ENCODE assay signal across 1 cellular context in the genomic region with DNA sequence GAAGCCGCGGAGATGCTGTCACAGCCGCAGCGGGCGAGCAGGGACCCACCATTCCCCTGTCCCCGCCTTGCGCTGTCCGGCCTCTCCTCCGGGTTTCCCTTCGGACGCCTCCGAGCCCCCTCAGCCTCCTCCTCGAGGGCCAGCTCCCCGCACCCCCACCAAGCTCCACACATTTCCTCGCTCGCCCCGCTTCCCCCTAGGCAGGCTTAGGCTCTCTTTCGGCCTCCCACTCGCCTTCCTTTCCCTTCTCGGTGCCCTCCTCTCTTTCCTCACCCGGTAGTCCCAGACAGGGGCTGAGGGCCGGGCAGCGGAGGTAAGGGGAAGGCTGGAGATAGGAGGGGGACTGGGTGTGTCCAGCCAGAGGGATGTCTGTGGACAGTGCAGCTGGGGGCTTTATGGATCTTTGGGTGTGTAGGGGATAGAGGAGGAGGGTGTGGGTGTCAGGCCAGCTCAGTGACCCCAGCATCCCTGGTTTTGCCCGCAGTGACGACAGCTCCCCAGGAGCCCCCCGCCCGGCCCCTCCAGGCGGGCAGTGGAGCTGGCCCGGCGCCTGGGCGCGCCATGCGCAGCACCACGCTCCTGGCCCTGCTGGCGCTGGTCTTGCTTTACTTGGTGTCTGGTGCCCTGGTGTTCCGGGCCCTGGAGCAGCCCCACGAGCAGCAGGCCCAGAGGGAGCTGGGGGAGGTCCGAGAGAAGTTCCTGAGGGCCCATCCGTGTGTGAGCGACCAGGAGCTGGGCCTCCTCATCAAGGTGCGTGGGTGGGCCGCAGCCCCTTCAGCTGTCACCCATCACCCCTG.
TF ChIP-seq lines count a peak whose summit lies in the region.

No MANE protein-coding gene starts in this region.

TF ChIP-seq in H1, 55 proteins besides CTCF, POLR2A, EP300 and RAD21:
- TF ChIP-seq SUZ12 (IDR thresholded peaks at IDR 0.05; ENCODE audit: low read length) (peak; percentile 88), CBX8 (IDR thresholded peaks at IDR 0.05; ENCODE audit: borderline replicate concordance, low read depth, low read length) (0 out of 2 replicates have a peak, but pooled peaks have one; percentile 27), TCF12 (IDR thresholded peaks at IDR 0.05; ENCODE audit: low read depth, low read length) (no peak), EZH2 (IDR thresholded peaks at IDR 0.05; ENCODE audit: low read depth, low read length, severe bottlenecking) (peak; percentile 93), RNF2 (IDR thresholded peaks at IDR 0.05; ENCODE audit: borderline replicate concordance, low read depth, low read length, missing control alignments, poor library complexity, severe bottlenecking) (peak; percentile 18)
